24 cellular contexts compared by ENCODE assay signal in the genomic region with DNA sequence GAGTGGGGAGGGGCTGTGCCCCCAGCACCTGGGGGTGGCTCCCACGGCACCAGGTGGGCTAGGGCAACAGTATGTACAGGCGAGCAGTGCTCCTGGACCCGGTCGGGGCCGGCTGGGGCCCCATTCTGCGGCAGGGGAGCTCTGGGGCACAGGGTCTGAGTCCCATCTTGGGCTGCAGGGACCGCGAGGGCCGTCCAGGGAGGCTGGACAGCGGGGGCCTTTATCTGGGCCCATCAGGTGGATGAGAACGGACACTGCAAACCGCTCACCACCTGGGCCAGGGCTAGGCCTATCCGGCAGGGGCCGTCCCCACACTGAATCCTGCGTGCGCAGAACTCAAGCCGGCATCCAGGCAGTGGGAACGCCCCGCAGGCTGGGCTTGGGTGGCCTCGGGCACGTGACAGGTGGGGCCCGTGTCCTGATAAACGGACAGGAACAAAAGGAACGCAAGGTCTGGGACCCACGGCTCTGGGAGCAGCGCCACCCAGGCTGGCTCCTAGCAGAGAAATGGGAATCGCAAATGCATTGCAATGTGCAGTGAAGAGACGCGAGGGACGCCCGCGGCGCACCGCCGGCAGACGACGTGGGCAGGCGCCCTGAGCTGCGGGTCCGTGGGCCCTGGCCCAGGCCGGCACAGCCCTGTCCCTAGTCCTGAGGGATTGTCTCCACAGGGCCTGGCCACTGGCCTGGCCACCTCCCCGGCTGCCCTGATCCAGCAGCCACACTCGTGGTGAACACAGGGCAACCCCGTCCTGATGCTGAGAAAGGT. TPM values are rescaled to one million over a fixed set of nuclear protein-coding genes. Genes with fewer than 3 reads are reported as not detected.
DNase-seq lines count a peak whose midpoint lies in the region; ATAC-seq, FAIRE-seq and TF ChIP-seq lines count a peak whose summit lies in the region.
"Had no signal": no experiment of that assay in that cellular context is flagged by ENCODE, and none has a peak within 500 bp of the region (broad histone marks: within the 10 kb centered on the region; RNA-seq: fewer than 3 reads in every experiment).

No MANE protein-coding gene starts in this region.

- no peaks in the 10 kb centered on the region for H3K79me2 ChIP-seq in GM12878 (ENCODE audit: control insufficient read depth, insufficient read depth, low read length)

- BruUV-seq in GM12878 (replicated peaks; lab: Mats Ljungman, UMichigan) = no TSS peak

- POLR2A ChIA-PET in GM12878 (lab: Charles Lee) = no interaction called here

- DNase-seq in activated naive CD8-positive, alpha-beta T cell treated with anti-CD3 and anti-CD28 coated beads, Interleukin-2, amount 50 U/mL, for 24 hours = no peak
- DNase-seq in activated naive CD8-positive, alpha-beta T cell treated with anti-CD3 and anti-CD28 coated beads for 36 hours = no peak
- DNase-seq in GM12878 (ENCODE audit: low read depth, low spot score) = no peak
- no peak for DNase-seq in left lobe of liver (ENCODE audit: low spot score)
- DNase-seq in AG08395 (ENCODE audit: low spot score) = no peak
- DNase-seq in activated naive CD4-positive, alpha-beta T cell treated with anti-CD3 and anti-CD28 coated beads, Interleukin-2, amount 10 ng/mL, durations not matched to agents 7 days and 5 days = no peak
- no peak for DNase-seq in NCI-H1092 treated with DMSO at 0.1 percent for 48 hours (lab: John Stamatoyannopoulos, UW)
- DNase-seq: activated CD4-positive, alpha-beta T cell treated with anti-CD3 and anti-CD28 coated beads, Interleukin-2, amount 10 ng/mL, durations not matched to agents 7 days and 5 days; DMS153; erythroblast; foreskin fibroblast; H7; NCI-H1048; NCI-H187; NCI-H69; posterior cingulate gyrus; T-helper 9 cell had no signal

- H3K4me3 Mint-ChIP-seq in activated naive CD8-positive, alpha-beta T cell treated with anti-CD3 and anti-CD28 coated beads, Interleukin-2, amount 50 U/mL, for 24 hours = no peak overlapping the region
- no peak overlapping the region for H3K4me3 Mint-ChIP-seq in activated naive CD8-positive, alpha-beta T cell treated with anti-CD3 and anti-CD28 coated beads for 36 hours
- H3K4me3 Mint-ChIP-seq in stimulated activated memory B cell treated with anti-CD40 and anti-IgM and Interleukin-4, amounts not matched to agents 10 μg/mL and 1 μg/mL and 100 μg/mL, for 72 hours = no peak overlapping the region
- no peak overlapping the region for H3K4me3 Mint-ChIP-seq in activated naive CD4-positive, alpha-beta T cell treated with anti-CD3 and anti-CD28 coated beads, Interleukin-2, amount 10 ng/mL, durations not matched to agents 7 days and 5 days
- H3K4me3 Mint-ChIP-seq: activated CD4-positive, alpha-beta T cell treated with anti-CD3 and anti-CD28 coated beads, Interleukin-2, amount 10 ng/mL, durations not matched to agents 7 days and 5 days; CD8-positive, alpha-beta T cell; nephron had no signal

- no peaks in the 10 kb centered on the region for H3K4me1 ChIP-seq in GM12878 (ENCODE audit: control insufficient read depth, insufficient read depth, low read length)

- H3K36me3 Mint-ChIP-seq in activated naive CD8-positive, alpha-beta T cell treated with anti-CD3 and anti-CD28 coated beads, Interleukin-2, amount 50 U/mL, for 24 hours (ENCODE audit: low read depth) = peaks cover 10% of the 10 kb centered on the region
- peaks cover 11% of the 10 kb centered on the region for H3K36me3 Mint-ChIP-seq in activated naive CD8-positive, alpha-beta T cell treated with anti-CD3 and anti-CD28 coated beads for 36 hours
- peaks cover 58% of the 10 kb centered on the region for H3K36me3 Mint-ChIP-seq in stimulated activated memory B cell treated with anti-CD40 and anti-IgM and Interleukin-4, amounts not matched to agents 10 μg/mL and 1 μg/mL and 100 μg/mL, for 72 hours
- peaks cover 25% of the 10 kb centered on the region for H3K36me3 Mint-ChIP-seq in activated naive CD4-positive, alpha-beta T cell treated with anti-CD3 and anti-CD28 coated beads, Interleukin-2, amount 10 ng/mL, durations not matched to agents 7 days and 5 days

- peak; percentile 12 for ATAC-seq in activated naive CD8-positive, alpha-beta T cell treated with anti-CD3 and anti-CD28 coated beads, Interleukin-2, amount 50 U/mL, for 24 hours
- ATAC-seq in GM12878 (no peak), left lobe of liver (peak; percentile 22)
- peak; percentile 18 for ATAC-seq in stimulated activated memory B cell treated with anti-CD40 and anti-IgM and Interleukin-4, amounts not matched to agents 10 μg/mL and 1 μg/mL and 100 μg/mL, for 72 hours
- ATAC-seq: CD8-positive, alpha-beta T cell had no signal

- TF ChIP-seq CTCF in GM12878 (IDR thresholded peaks at IDR 0.05 in 2 of 3, conservative IDR thresholded peaks at IDR 0.05 in 1 of 3; ENCODE audit: control insufficient read depth in 2 of 3, extremely low read depth in 1 of 3, insufficient read depth in 1 of 3, low read depth in 3 of 3, low read length in 3 of 3) = no peak

- no peaks in the 10 kb centered on the region for H3K27me3 Mint-ChIP-seq in activated naive CD8-positive, alpha-beta T cell treated with anti-CD3 and anti-CD28 coated beads, Interleukin-2, amount 50 U/mL, for 24 hours
- no peaks in the 10 kb centered on the region for H3K27me3 Mint-ChIP-seq in activated naive CD8-positive, alpha-beta T cell treated with anti-CD3 and anti-CD28 coated beads for 36 hours
- H3K27me3 Mint-ChIP-seq in stimulated activated memory B cell treated with anti-CD40 and anti-IgM and Interleukin-4, amounts not matched to agents 10 μg/mL and 1 μg/mL and 100 μg/mL, for 72 hours = no peaks in the 10 kb centered on the region
- no peaks in the 10 kb centered on the region for H3K27me3 Mint-ChIP-seq in activated naive CD4-positive, alpha-beta T cell treated with anti-CD3 and anti-CD28 coated beads, Interleukin-2, amount 10 ng/mL, durations not matched to agents 7 days and 5 days
- H3K27me3 Mint-ChIP-seq: activated CD4-positive, alpha-beta T cell treated with anti-CD3 and anti-CD28 coated beads, Interleukin-2, amount 10 ng/mL, durations not matched to agents 7 days and 5 days had no signal

- WGBS in GM12878 (ENCODE audit: insufficient coverage, insufficient replicate concordance, low lambda C conversion rate, missing lambda C conversion rate) = 95% methylated on average over 44 of the region's 44 CpGs

- no peak for TF ChIP-seq RAD21 in GM12878 (IDR thresholded peaks at IDR 0.05; ENCODE audit: insufficient read depth, low read depth, low read length)

- no peak overlapping the region for H2AFZ ChIP-seq in GM12878 (ENCODE audit: control insufficient read depth, low read depth, low read length)

- H3K27ac ChIP-seq in GM12878 (ENCODE audit: control insufficient read depth, insufficient read depth) = no peak overlapping the region

- intact Hi-C loops in GM12878 (cut with micrococcal nuclease; ENCODE audit: unreplicated experiment) = no loop called here

- RAD21 ChIA-PET in GM12878 (lab: Charles Lee; ENCODE audit: unreplicated experiment) = no interaction called here

- peaks cover 4 to 13% of the 10 kb centered on the region in 2 experiments; a peak in 3 of 4 replicates for H3K36me3 ChIP-seq in GM12878 (ENCODE audit: control insufficient read depth in 2 of 2, insufficient read depth in 2 of 2, low read length in 1 of 2)

- H3K9ac ChIP-seq in GM12878 (ENCODE audit: control insufficient read depth, insufficient read depth, low read length) = no peak overlapping the region

- no peak for FAIRE-seq in GM12878 (lab: Jason Lieb, UNC)
- FAIRE-seq: A204.1, GM18507, urothelium cell line had no signal

- H3K9me3 Mint-ChIP-seq in activated naive CD8-positive, alpha-beta T cell treated with anti-CD3 and anti-CD28 coated beads, Interleukin-2, amount 50 U/mL, for 24 hours = no peaks in the 10 kb centered on the region
- no peaks in the 10 kb centered on the region for H3K9me3 Mint-ChIP-seq in activated naive CD8-positive, alpha-beta T cell treated with anti-CD3 and anti-CD28 coated beads for 36 hours
- H3K9me3 Mint-ChIP-seq in stimulated activated memory B cell treated with anti-CD40 and anti-IgM and Interleukin-4, amounts not matched to agents 10 μg/mL and 1 μg/mL and 100 μg/mL, for 72 hours = no peaks in the 10 kb centered on the region
- no peaks in the 10 kb centered on the region for H3K9me3 Mint-ChIP-seq in activated naive CD4-positive, alpha-beta T cell treated with anti-CD3 and anti-CD28 coated beads, Interleukin-2, amount 10 ng/mL, durations not matched to agents 7 days and 5 days
- H3K9me3 Mint-ChIP-seq: activated CD4-positive, alpha-beta T cell treated with anti-CD3 and anti-CD28 coated beads, Interleukin-2, amount 10 ng/mL, durations not matched to agents 7 days and 5 days; activated naive CD4-positive, alpha-beta T cell treated with anti-CD3 and anti-CD28 coated beads, Interleukin-2, amount 50 U/mL, for 72 hours; CD8-positive, alpha-beta T cell; nephron had no signal

- H3K27me3 ChIP-seq in GM12878 (replicated peaks in 1 of 2; ENCODE audit: control insufficient read depth in 2 of 2, insufficient read depth in 2 of 2, low read length in 1 of 2) = no peaks in the 10 kb centered on the region

- H3K9me3 ChIP-seq in GM12878 (replicated peaks; ENCODE audit: control insufficient read depth, insufficient read depth, low read length) = no peaks in the 10 kb centered on the region

- H3K27ac Mint-ChIP-seq in activated naive CD8-positive, alpha-beta T cell treated with anti-CD3 and anti-CD28 coated beads, Interleukin-2, amount 50 U/mL, for 24 hours = no peak overlapping the region
- no peak overlapping the region for H3K27ac Mint-ChIP-seq in activated naive CD8-positive, alpha-beta T cell treated with anti-CD3 and anti-CD28 coated beads for 36 hours
- no peak overlapping the region for H3K27ac Mint-ChIP-seq in stimulated activated memory B cell treated with anti-CD40 and anti-IgM and Interleukin-4, amounts not matched to agents 10 μg/mL and 1 μg/mL and 100 μg/mL, for 72 hours
- no peak overlapping the region for H3K27ac Mint-ChIP-seq in activated naive CD4-positive, alpha-beta T cell treated with anti-CD3 and anti-CD28 coated beads, Interleukin-2, amount 10 ng/mL, durations not matched to agents 7 days and 5 days
- H3K27ac Mint-ChIP-seq: activated CD4-positive, alpha-beta T cell treated with anti-CD3 and anti-CD28 coated beads, Interleukin-2, amount 10 ng/mL, durations not matched to agents 7 days and 5 days; CD8-positive, alpha-beta T cell; nephron had no signal

- no peak for TF ChIP-seq POLR2A in GM12878 (IDR thresholded peaks at IDR 0.05; ENCODE audit: low read depth, low read length)

- SMC1A ChIA-PET in GM12878 (lab: Charles Lee; ENCODE audit: uncharacterized antibody, unreplicated experiment) = no interaction called here

- no peak for TF ChIP-seq EP300 in GM12878 (IDR thresholded peaks at IDR 0.05; ENCODE audit: borderline replicate concordance in 1 of 2, control insufficient read depth in 1 of 2, low read depth in 2 of 2, low read length in 2 of 2)

- no peak overlapping the region for H3K4me2 ChIP-seq in GM12878 (ENCODE audit: control insufficient read depth, insufficient read depth)

- CTCF ChIA-PET in GM12878 (lab: Yijun Ruan, JAX) = no interaction called here
- CTCF ChIA-PET in activated naive CD4-positive, alpha-beta T cell treated with anti-CD3 and anti-CD28 coated beads, Interleukin-2, amount 10 ng/mL, durations not matched to agents 7 days and 5 days (lab: Charles Lee) = no interaction called here

- no peak overlapping the region for H3K4me3 ChIP-seq in GM12878

- in situ Hi-C loops in GM12878 (cut with MboI) = no loop called here

- H3K4me1 Mint-ChIP-seq in activated naive CD8-positive, alpha-beta T cell treated with anti-CD3 and anti-CD28 coated beads, Interleukin-2, amount 50 U/mL, for 24 hours = no peaks in the 10 kb centered on the region
- H3K4me1 Mint-ChIP-seq in activated naive CD8-positive, alpha-beta T cell treated with anti-CD3 and anti-CD28 coated beads for 36 hours = no peaks in the 10 kb centered on the region
- H3K4me1 Mint-ChIP-seq in stimulated activated memory B cell treated with anti-CD40 and anti-IgM and Interleukin-4, amounts not matched to agents 10 μg/mL and 1 μg/mL and 100 μg/mL, for 72 hours = no peaks in the 10 kb centered on the region
- no peaks in the 10 kb centered on the region for H3K4me1 Mint-ChIP-seq in activated naive CD4-positive, alpha-beta T cell treated with anti-CD3 and anti-CD28 coated beads, Interleukin-2, amount 10 ng/mL, durations not matched to agents 7 days and 5 days
- H3K4me1 Mint-ChIP-seq: activated CD4-positive, alpha-beta T cell treated with anti-CD3 and anti-CD28 coated beads, Interleukin-2, amount 10 ng/mL, durations not matched to agents 7 days and 5 days; nephron had no signal

- no peaks in the 10 kb centered on the region for H4K20me1 ChIP-seq in GM12878 (ENCODE audit: control insufficient read depth, insufficient read depth)

RNA-seq across cellular contexts. Expression of gene BTBD2, which starts 29.7 kb away (rescaled TPM):
- 10 to 100 TPM; 22.1 to 26.2 TPM for total RNA-seq in activated naive CD8-positive, alpha-beta T cell treated with anti-CD3 and anti-CD28 coated beads for 36 hours
- total RNA-seq in GM12878 (2013; cell fraction: nucleolus; rRNA removed) = 28.6 and 36.5 TPM in 2 replicates
- total RNA-seq in GM12878 (2014; rRNA removed) = 18.3 and 19.9 TPM in 2 replicates
- 8.2 and 10.6 TPM in 2 replicates for total RNA-seq in GM12878 (2014; rRNA removed; fragmentation: Illumina TruSeq; extraction: Trizol)
- total RNA-seq in GM12878 (2021) = 62.2 and 66.2 TPM in 2 replicates
- polyA plus RNA-seq in GM12878 (2011; ENCODE audit: low read depth) = 14.1 TPM
- 8.8 and 18.6 TPM in 2 replicates for polyA plus RNA-seq in GM12878 (2011; rRNA removed)
- polyA plus RNA-seq in GM12878 (2011; cell fraction: cytosol; rRNA removed) = 17.6 and 23.3 TPM in 2 replicates
- 31.2 and 32.5 TPM in 2 replicates for polyA plus RNA-seq in GM12878 (2011; cell fraction: nucleus; rRNA removed)
- 56.8 and 72.7 TPM in 2 replicates for polyA plus RNA-seq in GM12878 (2012)
- 3.2 and 10.1 TPM in 2 replicates for polyA plus RNA-seq in GM12878 (2014; fragmentation: Illumina TruSeq; extraction: Trizol)
- polyA plus RNA-seq in GM12878 (2014; fragmentation: Nextera tagmentation; extraction: Ambion mirVana) = under 1 TPM; 0.13 to 0.37 TPM
- polyA plus RNA-seq in GM12878 (2014; rRNA removed) = 45.4 and 50.9 TPM in 2 replicates
- polyA plus RNA-seq in GM12878 (2016; fragmentation: Nextera tagmentation; extraction: Ambion mirVana) = 1 to 10 TPM; 4.5 to 5.5 TPM
- polyA minus RNA-seq in GM12878 (2011; rRNA and poly(A)+ RNA removed) = 7.7 and 16.5 TPM in 2 replicates
- 16.2 TPM in 2 replicates for polyA minus RNA-seq in GM12878 (2011; cell fraction: cytosol; rRNA and poly(A)+ RNA removed)
- 5.9 and 13.0 TPM in 2 replicates for polyA minus RNA-seq in GM12878 (2011; cell fraction: nucleus; rRNA and poly(A)+ RNA removed)
- total RNA-seq in left lobe of liver = 25.9 TPM

RNA-seq across cellular contexts. Expression of gene CSNK1G2, which starts 44.8 kb away (rescaled TPM):
- total RNA-seq in activated naive CD8-positive, alpha-beta T cell treated with anti-CD3 and anti-CD28 coated beads for 36 hours = 10 to 100 TPM; 50.7 to 51.1 TPM
- total RNA-seq in GM12878 (2013; cell fraction: nucleolus; rRNA removed) = 158 and 167 TPM in 2 replicates
- total RNA-seq in GM12878 (2014; rRNA removed) (78.9 and 79.6 TPM in 2 replicates), GM12878 (2014; rRNA removed; fragmentation: Illumina TruSeq; extraction: Trizol) (24.6 and 32.5 TPM in 2 replicates), GM12878 (2021) (67.3 and 71.3 TPM in 2 replicates), left lobe of liver (21.8 TPM)
- 12.9 TPM for polyA plus RNA-seq in GM12878 (2011; ENCODE audit: low read depth)
- polyA plus RNA-seq in GM12878 (2011; rRNA removed) (25.2 and 54.1 TPM in 2 replicates), GM12878 (2014; fragmentation: Illumina TruSeq; extraction: Trizol) (3.1 and 17.5 TPM in 2 replicates), GM12878 (2014; fragmentation: Nextera tagmentation; extraction: Ambion mirVana) (under 1 TPM; 0.64 to 0.84 TPM), GM12878 (2014; rRNA removed) (107 and 109 TPM in 2 replicates), GM12878 (2016; fragmentation: Nextera tagmentation; extraction: Ambion mirVana) (1 to 10 TPM; 4.6 to 5.6 TPM)
- 62.5 and 117 TPM in 2 replicates for polyA plus RNA-seq in GM12878 (2011; cell fraction: cytosol; rRNA removed)
- polyA plus RNA-seq in GM12878 (2011; cell fraction: nucleus; rRNA removed) = 467 and 499 TPM in 2 replicates
- 55.3 and 64.5 TPM in 2 replicates for polyA plus RNA-seq in GM12878 (2012)
- polyA minus RNA-seq in GM12878 (2011; rRNA and poly(A)+ RNA removed) = 31.1 and 54.8 TPM in 2 replicates
- polyA minus RNA-seq in GM12878 (2011; cell fraction: cytosol; rRNA and poly(A)+ RNA removed) = 25.0 and 31.3 TPM in 2 replicates
- polyA minus RNA-seq in GM12878 (2011; cell fraction: nucleus; rRNA and poly(A)+ RNA removed) = 30.7 and 54.0 TPM in 2 replicates
